Comparison of ENCODE assay signal across 16 cellular contexts in genomic region chr6:93786474-93787330, GRCh38.
DNase-seq lines count a peak whose midpoint lies in the region; ATAC-seq and TF ChIP-seq lines count a peak whose summit lies in the region.
"Had no signal": no experiment of that assay in that cellular context is flagged by ENCODE, and none has a peak within 500 bp of the region (broad histone marks: within the 10 kb centered on the region; RNA-seq: fewer than 3 reads in every experiment).

No MANE protein-coding gene starts in this region.

- H3K27me3 ChIP-seq in iPS DF 6.9 (ENCODE audit: control insufficient read depth, insufficient read depth, low read length) (no peaks in the 10 kb centered on the region), smooth muscle cell (ENCODE audit: low read depth) (no peaks in the 10 kb centered on the region), breast epithelium (no peaks in the 10 kb centered on the region)
- H3K27me3 ChIP-seq: transverse colon had no signal

- no peaks in the 10 kb centered on the region for H3K9me3 Mint-ChIP-seq in activated CD8-positive, alpha-beta T cell treated with anti-CD3 and anti-CD28 coated beads, Interleukin-2, amount 10 ng/mL, durations not matched to agents 7 days and 5 days (ENCODE audit: insufficient read depth)
- H3K9me3 Mint-ChIP-seq: activated CD4-positive, alpha-beta memory T cell treated with anti-CD3 and anti-CD28 coated beads, Interleukin-2, amount 10 ng/mL, durations not matched to agents 7 days and 5 days; neural crest cell had no signal

- intact Hi-C loops in breast epithelium (cut with DNase I; ENCODE audit: low total_unique reads): no loop called here

- no peaks in the 10 kb centered on the region for H3K27me3 Mint-ChIP-seq in activated CD8-positive, alpha-beta T cell treated with anti-CD3 and anti-CD28 coated beads, Interleukin-2, amount 10 ng/mL, durations not matched to agents 7 days and 5 days (ENCODE audit: low read depth)
- H3K27me3 Mint-ChIP-seq: activated CD4-positive, alpha-beta memory T cell treated with anti-CD3 and anti-CD28 coated beads, Interleukin-2, amount 10 ng/mL, durations not matched to agents 7 days and 5 days had no signal

- H3K4me2 ChIP-seq in smooth muscle cell: peak overlapping the region; percentile 10

- no peak overlapping the region for H2AFZ ChIP-seq in smooth muscle cell (ENCODE audit: low read depth)

- no peak for TF ChIP-seq POLR2A in breast epithelium (IDR thresholded peaks at IDR 0.05)

- H3K27ac Mint-ChIP-seq in activated CD8-positive, alpha-beta T cell treated with anti-CD3 and anti-CD28 coated beads, Interleukin-2, amount 10 ng/mL, durations not matched to agents 7 days and 5 days: no peak overlapping the region
- H3K27ac Mint-ChIP-seq: activated CD4-positive, alpha-beta memory T cell treated with anti-CD3 and anti-CD28 coated beads, Interleukin-2, amount 10 ng/mL, durations not matched to agents 7 days and 5 days had no signal

- no peaks in the 10 kb centered on the region for H4K20me1 ChIP-seq in smooth muscle cell (ENCODE audit: low read depth)

- H3K4me1 Mint-ChIP-seq in activated CD8-positive, alpha-beta T cell treated with anti-CD3 and anti-CD28 coated beads, Interleukin-2, amount 10 ng/mL, durations not matched to agents 7 days and 5 days (ENCODE audit: low read depth): no peaks in the 10 kb centered on the region
- H3K4me1 Mint-ChIP-seq: activated CD4-positive, alpha-beta memory T cell treated with anti-CD3 and anti-CD28 coated beads, Interleukin-2, amount 10 ng/mL, durations not matched to agents 7 days and 5 days had no signal

- no peak overlapping the region for H3K9ac ChIP-seq in smooth muscle cell (ENCODE audit: low read depth)

- WGBS in iPS DF 6.9 (ENCODE audit: insufficient coverage, insufficient read length): no CpG with 5 or more reads among the region's 6 CpGs
- 42% methylated on average over 6 of the region's 6 CpGs for WGBS in smooth muscle cell (ENCODE audit: low lambda C conversion rate)

- no peaks in the 10 kb centered on the region for H3K36me3 Mint-ChIP-seq in activated CD8-positive, alpha-beta T cell treated with anti-CD3 and anti-CD28 coated beads, Interleukin-2, amount 10 ng/mL, durations not matched to agents 7 days and 5 days (ENCODE audit: low read depth)

- no peak for TF ChIP-seq CTCF in smooth muscle cell (IDR thresholded peaks at IDR 0.05; ENCODE audit: borderline replicate concordance, insufficient read depth, poor library complexity, severe bottlenecking)
- no peak for TF ChIP-seq CTCF in breast epithelium (IDR thresholded peaks at IDR 0.05)

- H3K4me3 ChIP-seq in iPS DF 6.9 (ENCODE audit: low read length) (no peak overlapping the region), smooth muscle cell (no peak overlapping the region), breast epithelium (no peak overlapping the region)

- no peaks in the 10 kb centered on the region for H3K79me2 ChIP-seq in smooth muscle cell (ENCODE audit: low read depth)

- H3K9me3 ChIP-seq in iPS DF 6.9 (ENCODE audit: control insufficient read depth, insufficient read depth, low read length) (no peaks in the 10 kb centered on the region), smooth muscle cell (replicated peaks; ENCODE audit: low read depth) (no peaks in the 10 kb centered on the region), breast epithelium (no peaks in the 10 kb centered on the region)
- H3K9me3 ChIP-seq: transverse colon had no signal

- DNase-seq in NCI-H1417 (lab: John Stamatoyannopoulos, UW): peak in 2 of 3 experiments; percentile 2 to 40
- DNase-seq in NCI-H1417 treated with DMSO at 0.1 percent for 48 hours (lab: John Stamatoyannopoulos, UW): no peak
- peak; percentile 79 for DNase-seq in iPS DF 6.9 (ENCODE audit: low read depth, low spot score)
- no peak for DNase-seq in smooth muscle cell (lab: John Stamatoyannopoulos, UW; ENCODE audit: unreplicated experiment)
- DNase-seq in breast epithelium (ENCODE audit: low spot score in 2 of 2): no peak
- DNase-seq in activated CD8-positive, alpha-beta T cell treated with anti-CD3 and anti-CD28 coated beads, Interleukin-2, amount 10 ng/mL, durations not matched to agents 7 days and 5 days: no peak
- DNase-seq: 8988T; activated CD4-positive, alpha-beta memory T cell treated with anti-CD3 and anti-CD28 coated beads, Interleukin-2, amount 10 ng/mL, durations not matched to agents 7 days and 5 days; activated naive CD4-positive, alpha-beta T cell treated with Interleukin-2 at 50 U/mL for 16 hours; IMR-90; left cardiac atrium; NCI-H1694; transverse colon had no signal

- H3K4me1 ChIP-seq in iPS DF 6.9 (ENCODE audit: control insufficient read depth, insufficient read depth, low read length) (peaks cover 7% of the 10 kb centered on the region; the same call in 1 of the 2 replicates), smooth muscle cell (ENCODE audit: low read depth) (peaks cover 41% of the 10 kb centered on the region), breast epithelium (no peaks in the 10 kb centered on the region)
- H3K4me1 ChIP-seq: transverse colon had no signal

- ATAC-seq in SK-N-SH treated with all-trans-retinoic acid at 6 μM for 48 hours (peak; percentile 70), GM21381 (IDR thresholded peaks at IDR 0.05; ENCODE audit: unreplicated experiment) (no peak)
- no peak for ATAC-seq in activated CD8-positive, alpha-beta T cell treated with anti-CD3 and anti-CD28 coated beads, Interleukin-2, amount 10 ng/mL, durations not matched to agents 7 days and 5 days
- ATAC-seq: left cardiac atrium had no signal

- H3K27ac ChIP-seq in iPS DF 6.9 (ENCODE audit: low read length): no peak overlapping the region
- no peak overlapping the region for H3K27ac ChIP-seq in smooth muscle cell (ENCODE audit: low read depth)
- H3K27ac ChIP-seq in breast epithelium: no peak overlapping the region
- H3K27ac ChIP-seq: transverse colon had no signal

- H3K4me3 Mint-ChIP-seq in activated CD8-positive, alpha-beta T cell treated with anti-CD3 and anti-CD28 coated beads, Interleukin-2, amount 10 ng/mL, durations not matched to agents 7 days and 5 days: no peak overlapping the region
- H3K4me3 Mint-ChIP-seq: activated CD4-positive, alpha-beta memory T cell treated with anti-CD3 and anti-CD28 coated beads, Interleukin-2, amount 10 ng/mL, durations not matched to agents 7 days and 5 days; neural crest cell had no signal

- CTCF ChIA-PET in activated CD8-positive, alpha-beta T cell treated with anti-CD3 and anti-CD28 coated beads, Interleukin-2, amount 10 ng/mL, durations not matched to agents 7 days and 5 days (lab: Charles Lee): no interaction called here

- H3F3A ChIP-seq in smooth muscle cell (ENCODE audit: low read depth): no peaks in the 10 kb centered on the region

- POLR2A ChIA-PET in activated CD8-positive, alpha-beta T cell treated with anti-CD3 and anti-CD28 coated beads, Interleukin-2, amount 10 ng/mL, durations not matched to agents 7 days and 5 days (lab: Charles Lee): no interaction called here

- no peaks in the 10 kb centered on the region for H3K36me3 ChIP-seq in iPS DF 6.9 (ENCODE audit: control insufficient read depth, insufficient read depth, low read length)
- H3K36me3 ChIP-seq in smooth muscle cell (ENCODE audit: low read depth): no peaks in the 10 kb centered on the region
- H3K36me3 ChIP-seq in breast epithelium: no peaks in the 10 kb centered on the region
- H3K36me3 ChIP-seq: transverse colon had no signal

TF ChIP-seq in SK-N-SH treated with all-trans-retinoic acid at 6 μM for 48 hours, 23 proteins besides CTCF, POLR2A, EP300 and RAD21:
- TF ChIP-seq TCF4 (CRISPR knock-in tag; IDR thresholded peaks at IDR 0.05; ENCODE audit: borderline replicate concordance): no peak
- no peak for TF ChIP-seq ESRRG (CRISPR knock-in tag; IDR thresholded peaks at IDR 0.05)
- no peak for TF ChIP-seq ISL1 (CRISPR knock-in tag; IDR thresholded peaks at IDR 0.05)
- TF ChIP-seq RARB (CRISPR knock-in tag; IDR thresholded peaks at IDR 0.05): no peak
- no peak for TF ChIP-seq PATZ1 (CRISPR knock-in tag; IDR thresholded peaks at IDR 0.05; ENCODE audit: borderline replicate concordance)
- no peak for TF ChIP-seq ZNF70 (CRISPR knock-in tag; IDR thresholded peaks at IDR 0.05)
- TF ChIP-seq BACH2 (CRISPR knock-in tag; IDR thresholded peaks at IDR 0.05; ENCODE audit: borderline replicate concordance): no peak
- no peak for TF ChIP-seq SNAI2 (CRISPR knock-in tag; IDR thresholded peaks at IDR 0.05)
- TF ChIP-seq ARNTL (CRISPR knock-in tag; IDR thresholded peaks at IDR 0.05; ENCODE audit: borderline replicate concordance, low read depth): no peak
- no peak for TF ChIP-seq TOX (CRISPR knock-in tag; IDR thresholded peaks at IDR 0.05; ENCODE audit: borderline replicate concordance)
- TF ChIP-seq ZFP3 (CRISPR knock-in tag; IDR thresholded peaks at IDR 0.05): no peak

Comparison
In these comparisons a context has a peak if more than half of its experiments do, and no peak if none do; other contexts are left out.
1. DNase-seq: peak in NCI-H1417 (2 of 3) and iPS DF 6.9 (single experiment); none in NCI-H1417 treated with DMSO at 0.1 percent for 48 hours (single experiment), smooth muscle cell (single experiment), breast epithelium (0 of 2) and activated CD8-positive, alpha-beta T cell treated with anti-CD3 and anti-CD28 coated beads, Interleukin-2, amount 10 ng/mL, durations not matched to agents 7 days and 5 days (single experiment).